ENCODE assay signal across 5 cellular contexts in genomic region chr21:38900499-38900898, GRCh38.
"Had no signal": no experiment of that assay in that cellular context is flagged by ENCODE, and none has a peak within 500 bp of the region (broad histone marks: within the 10 kb centered on the region; RNA-seq: fewer than 3 reads in every experiment).

No MANE protein-coding gene starts in this region.

- H3K27ac Mint-ChIP-seq: GM23338 had no signal

- ATAC-seq: GM23338, K562 had no signal

- H3K9me3 Mint-ChIP-seq: GM23338 had no signal

- DNase-seq: H9, HCEC 1CT, IMR-90 had no signal

- H3K4me3 ChIP-seq: GM23338, K562 had no signal

- H3K4me3 Mint-ChIP-seq: GM23338, H9 had no signal
